ENCODE assay signal across 13 cellular contexts in genomic region chr5:157473383-157474370, GRCh38. TPM values are rescaled to one million over a fixed set of nuclear protein-coding genes. Genes with fewer than 3 reads are reported as not detected.
DNase-seq lines count a peak whose midpoint lies in the region; ATAC-seq and TF ChIP-seq lines count a peak whose summit lies in the region.
"Had no signal": no experiment of that assay in that cellular context is flagged by ENCODE, and none has a peak within 500 bp of the region (broad histone marks: within the 10 kb centered on the region; RNA-seq: fewer than 3 reads in every experiment).

No MANE protein-coding gene starts in this region.

- intact Hi-C loops in activated T-helper 2 cell treated with anti-CD3 and anti-CD28 coated beads, Interferon-gamma antibody, Interleukin-2, Interleukin-4, amounts not matched to agents 10 μg/mL and 5 μg/mL and 100 μg/mL, durations not matched to agents 14 hours and 24 hours and 36 hours (cut with micrococcal nuclease) = no loop called here
- intact Hi-C loops in right cardiac atrium (cut with DNase I) (loop anchor here (10.0 kb wide), 3 partner anchors 109 to 149 kb away; no protein-coding TSS in a partner anchor), upper lobe of right lung (cut with DNase I) (no loop called here), adrenal gland (cut with DNase I) (loop anchor here in 1 of 2 donors (10.0 kb wide), 1 partner anchor 149 kb away; no protein-coding TSS in a partner anchor)

- H3K36me3 ChIP-seq in upper lobe of right lung (no peaks in the 10 kb centered on the region), adrenal gland (replicated peaks in 1 of 2) (no peaks in the 10 kb centered on the region)

- H3K4me1 ChIP-seq in right cardiac atrium (ENCODE audit: control insufficient read depth, insufficient read depth, low read length) = peaks cover 7% of the 10 kb centered on the region
- no peaks in the 10 kb centered on the region for H3K4me1 ChIP-seq in upper lobe of right lung
- H3K4me1 ChIP-seq in adrenal gland (replicated peaks in 1 of 2) = no peaks in the 10 kb centered on the region

- H3K27ac ChIP-seq in right cardiac atrium (ENCODE audit: low read length) (no peak overlapping the region), upper lobe of right lung (no peak overlapping the region), adrenal gland (no peak overlapping the region)

- peaks cover 0 to 26% of the 10 kb centered on the region in 2 donors for H3K36me3 Mint-ChIP-seq in activated naive CD4-positive, alpha-beta T cell treated with anti-CD3 and anti-CD28 coated beads, Interleukin-2, amount 50 U/mL, for 72 hours
- peaks cover 65% of the 10 kb centered on the region for H3K36me3 Mint-ChIP-seq in activated T-helper 2 cell treated with anti-CD3 and anti-CD28 coated beads, Interferon-gamma antibody, Interleukin-2, Interleukin-4, amounts not matched to agents 10 μg/mL and 5 μg/mL and 100 μg/mL, durations not matched to agents 14 hours and 24 hours and 36 hours (ENCODE audit: low read depth)

- TF ChIP-seq CTCF in upper lobe of right lung (IDR thresholded peaks at IDR 0.05) (no peak), adrenal gland (IDR thresholded peaks at IDR 0.05) (no peak)

- no peaks in the 10 kb centered on the region for H3K27me3 ChIP-seq in right cardiac atrium (ENCODE audit: control insufficient read depth, insufficient read depth)
- no peaks in the 10 kb centered on the region for H3K27me3 ChIP-seq in upper lobe of right lung
- no peaks in the 10 kb centered on the region for H3K27me3 ChIP-seq in adrenal gland

- 38% methylated on average over 7 of the region's 7 CpGs for WGBS in right cardiac atrium
- 78 to 85% (median 79%) methylated on average over 7 of the region's 7 CpGs for WGBS in adrenal gland, 4 donors

- H3K9me3 Mint-ChIP-seq in activated naive CD4-positive, alpha-beta T cell treated with anti-CD3 and anti-CD28 coated beads, Interleukin-2, amount 50 U/mL, for 72 hours = no peaks in the 10 kb centered on the region
- no peaks in the 10 kb centered on the region for H3K9me3 Mint-ChIP-seq in activated T-helper 2 cell treated with anti-CD3 and anti-CD28 coated beads, Interferon-gamma antibody, Interleukin-2, Interleukin-4, amounts not matched to agents 10 μg/mL and 5 μg/mL and 100 μg/mL, durations not matched to agents 14 hours and 24 hours and 36 hours

- DNase-seq in activated naive CD4-positive, alpha-beta T cell treated with anti-CD3 and anti-CD28 coated beads, Interleukin-2, amount 50 U/mL, for 72 hours (ENCODE audit: low spot score in 2 of 2) = no peak
- DNase-seq in activated naive CD4-positive, alpha-beta T cell (lab: John Stamatoyannopoulos, UW) = no peak
- no peak for DNase-seq in activated T-helper 2 cell treated with anti-CD3 and anti-CD28 coated beads, Interferon-gamma antibody, Interleukin-2, Interleukin-4, amounts not matched to agents 10 μg/mL and 5 μg/mL and 100 μg/mL, durations not matched to agents 14 hours and 24 hours and 36 hours (ENCODE audit: low spot score)
- DNase-seq in right cardiac atrium (no peak), upper lobe of right lung (no peak), adrenal gland (no peak), T1000 (lab: John Stamatoyannopoulos, UW) (no peak)
- DNase-seq: activated CD4-positive, alpha-beta T cell treated with anti-CD3 and anti-CD28 coated beads for 48 hours; amygdala; MM.1S; stimulated activated CD4-positive, alpha-beta T cell treated with anti-CD3 and anti-CD28 coated beads, Interleukin-15, amount 100 ng/mL, for 24 hours had no signal

- no peak for ATAC-seq in activated naive CD4-positive, alpha-beta T cell treated with anti-CD3 and anti-CD28 coated beads, Interleukin-2, amount 50 U/mL, for 72 hours
- ATAC-seq in right cardiac atrium (peak; percentile 53 to 56), upper lobe of right lung (peak; percentile 60)
- ATAC-seq in activated CD4-positive, CD25-positive, alpha-beta regulatory T cell treated with anti-CD3 and anti-CD28 coated beads, Interleukin-2, amount 50 U/mL, for 24 hours = no peak

- H3K4me1 Mint-ChIP-seq in activated T-helper 2 cell treated with anti-CD3 and anti-CD28 coated beads, Interferon-gamma antibody, Interleukin-2, Interleukin-4, amounts not matched to agents 10 μg/mL and 5 μg/mL and 100 μg/mL, durations not matched to agents 14 hours and 24 hours and 36 hours (ENCODE audit: low read depth) = peaks cover 26% of the 10 kb centered on the region

- no peaks in the 10 kb centered on the region for H3K27me3 Mint-ChIP-seq in activated T-helper 2 cell treated with anti-CD3 and anti-CD28 coated beads, Interferon-gamma antibody, Interleukin-2, Interleukin-4, amounts not matched to agents 10 μg/mL and 5 μg/mL and 100 μg/mL, durations not matched to agents 14 hours and 24 hours and 36 hours (ENCODE audit: low read depth)

- TF ChIP-seq POLR2A in adrenal gland (IDR thresholded peaks at IDR 0.05) = no peak

- H3K9me3 ChIP-seq in right cardiac atrium (ENCODE audit: control insufficient read depth, low read length) (no peaks in the 10 kb centered on the region), upper lobe of right lung (no peaks in the 10 kb centered on the region), adrenal gland (replicated peaks in 1 of 3) (no peaks in the 10 kb centered on the region)

- H3K4me3 ChIP-seq in right cardiac atrium (ENCODE audit: low read length) (no peak overlapping the region), upper lobe of right lung (no peak overlapping the region), adrenal gland (no peak overlapping the region)

- no peak overlapping the region for H3K4me3 Mint-ChIP-seq in activated T-helper 2 cell treated with anti-CD3 and anti-CD28 coated beads, Interferon-gamma antibody, Interleukin-2, Interleukin-4, amounts not matched to agents 10 μg/mL and 5 μg/mL and 100 μg/mL, durations not matched to agents 14 hours and 24 hours and 36 hours (ENCODE audit: low read depth)

- H3K27ac Mint-ChIP-seq in activated naive CD4-positive, alpha-beta T cell treated with anti-CD3 and anti-CD28 coated beads, Interleukin-2, amount 50 U/mL, for 72 hours = peak overlapping the region; percentile 19 to 46
- peak overlapping the region; percentile 22 for H3K27ac Mint-ChIP-seq in activated T-helper 2 cell treated with anti-CD3 and anti-CD28 coated beads, Interferon-gamma antibody, Interleukin-2, Interleukin-4, amounts not matched to agents 10 μg/mL and 5 μg/mL and 100 μg/mL, durations not matched to agents 14 hours and 24 hours and 36 hours

RNA-seq across cellular contexts. Expression of gene NIPAL4, which starts 13.7 kb away (rescaled TPM):
- 1 to 10 TPM in 1 of 2 donors, under 1 TPM in 1; 0.30 to 3.9 TPM for total RNA-seq in activated naive CD4-positive, alpha-beta T cell treated with anti-CD3 and anti-CD28 coated beads, Interleukin-2, amount 50 U/mL, for 72 hours
- total RNA-seq in activated T-helper 2 cell treated with anti-CD3 and anti-CD28 coated beads, Interferon-gamma antibody, Interleukin-2, Interleukin-4, amounts not matched to agents 10 μg/mL and 5 μg/mL and 100 μg/mL, durations not matched to agents 14 hours and 24 hours and 36 hours = 1.9 and 2.1 TPM in 2 replicates
- total RNA-seq in right cardiac atrium (1 to 10 TPM in 1 of 4 donors, under 1 TPM in 3; 0.23 to 1.0 (median 0.49) TPM), upper lobe of right lung (not detected), adrenal gland (under 1 TPM in 2 of 8 donors, not detected in 6; 0.14 to 0.20 TPM)
- polyA plus RNA-seq in right cardiac atrium (0.16 TPM), adrenal gland (under 1 TPM in 2 of 3 donors, not detected in 1; 0.08 to 0.10 TPM)
- total RNA-seq: OCI-LY7 had no signal

Comparison
In these comparisons a context has a peak if more than half of its experiments do, and no peak if none do; other contexts are left out.
1. ATAC-seq: peak in right cardiac atrium (2 of 2) and upper lobe of right lung (single experiment); none in activated naive CD4-positive, alpha-beta T cell treated with anti-CD3 and anti-CD28 coated beads, Interleukin-2, amount 50 U/mL, for 72 hours (0 of 2) and activated CD4-positive, CD25-positive, alpha-beta regulatory T cell treated with anti-CD3 and anti-CD28 coated beads, Interleukin-2, amount 50 U/mL, for 24 hours (0 of 2).
2. intact Hi-C loops: an anchor here in right cardiac atrium (10.0 kb wide); none called in activated T-helper 2 cell treated with anti-CD3 and anti-CD28 coated beads, Interferon-gamma antibody, Interleukin-2, Interleukin-4, amounts not matched to agents 10 μg/mL and 5 μg/mL and 100 μg/mL, durations not matched to agents 14 hours and 24 hours and 36 hours and upper lobe of right lung.